10 cellular contexts compared by ENCODE assay signal in the genomic region with DNA sequence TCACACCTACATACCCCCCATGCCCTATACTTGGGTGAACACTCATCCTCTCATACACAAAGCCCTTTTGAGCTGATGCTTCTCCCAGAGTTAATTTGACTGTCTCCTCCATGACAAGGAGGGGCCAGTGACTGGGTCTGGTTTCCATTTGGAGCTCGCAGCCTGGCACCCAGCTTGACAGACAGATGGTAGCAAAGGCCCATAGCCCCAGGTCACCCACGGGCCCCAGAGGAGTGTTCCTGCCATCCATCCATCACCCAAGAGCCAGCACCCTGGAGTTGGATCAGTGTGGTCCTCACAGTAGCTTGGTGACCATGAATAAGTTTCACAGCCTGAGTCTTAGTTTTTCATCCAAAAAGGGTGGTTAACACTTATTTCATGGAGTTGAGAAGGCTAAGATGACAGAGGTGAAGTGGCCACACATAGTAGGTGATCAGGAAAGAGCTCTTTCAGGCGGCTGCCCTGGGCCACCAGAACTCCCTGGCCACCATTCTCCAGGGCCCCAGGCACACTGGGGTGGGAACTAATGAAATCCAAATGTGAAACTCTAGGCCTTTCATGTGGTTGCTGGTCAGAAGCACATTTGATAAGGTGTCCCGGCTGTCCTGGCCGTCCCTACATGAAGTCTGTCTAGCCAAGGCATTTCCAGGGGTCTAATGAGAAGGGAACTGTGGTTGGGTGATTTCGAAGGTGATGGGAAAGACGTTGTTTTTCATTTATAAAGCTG. TPM values are rescaled to one million over a fixed set of nuclear protein-coding genes. Genes with fewer than 3 reads are reported as not detected.
DNase-seq lines count a peak whose midpoint lies in the region; ATAC-seq and TF ChIP-seq lines count a peak whose summit lies in the region.
"Had no signal": no experiment of that assay in that cellular context is flagged by ENCODE, and none has a peak within 500 bp of the region (broad histone marks: within the 10 kb centered on the region; RNA-seq: fewer than 3 reads in every experiment).

No MANE protein-coding gene starts in this region.

- peak overlapping the region; percentile 80 for H3K27ac ChIP-seq in left ventricle myocardium inferior (replicated peaks)
- H3K27ac ChIP-seq in breast epithelium, result peak overlapping the region; percentile 81 to 88
- H3K27ac ChIP-seq in neutrophil, result peak overlapping the region; percentile 26
- peak overlapping the region; percentile 76 for H3K27ac ChIP-seq in vagina

- H3K4me1 ChIP-seq in left ventricle myocardium inferior (peaks cover 31% of the 10 kb centered on the region), breast epithelium (peaks cover 13 to 19% of the 10 kb centered on the region in 2 donors), neutrophil (ENCODE audit: control insufficient read depth in 1 of 2, insufficient read depth in 1 of 2, low read depth in 1 of 2, low read length in 1 of 2) (peaks cover 29 to 30% of the 10 kb centered on the region in 2 experiments), vagina (peaks cover 75% of the 10 kb centered on the region)

- no peaks in the 10 kb centered on the region for H3K9me3 ChIP-seq in left ventricle myocardium inferior (replicated peaks)
- no peaks in the 10 kb centered on the region for H3K9me3 ChIP-seq in breast epithelium
- H3K9me3 ChIP-seq in neutrophil, result no peaks in the 10 kb centered on the region
- H3K9me3 ChIP-seq in vagina, result no peaks in the 10 kb centered on the region

- intact Hi-C loops in left ventricle myocardium inferior (cut with micrococcal nuclease) (no loop called here), left ventricle myocardium superior (cut with micrococcal nuclease) (no loop called here), breast epithelium (cut with DNase I; ENCODE audit: low total_unique reads) (no loop called here), vagina (cut with DNase I) (no loop called here)

- H3K27me3 ChIP-seq in left ventricle myocardium inferior (ENCODE audit: low read depth) (peaks cover 94% of the 10 kb centered on the region), breast epithelium (no peaks in the 10 kb centered on the region), neutrophil (no peaks in the 10 kb centered on the region), vagina (no peaks in the 10 kb centered on the region)

- TF ChIP-seq POLR2A in breast epithelium (IDR thresholded peaks at IDR 0.05), result no peak
- TF ChIP-seq POLR2A in vagina (IDR thresholded peaks at IDR 0.05), result no peak

- DNase-seq in left ventricle myocardium inferior, result no peak
- no peak for DNase-seq in left ventricle myocardium superior
- DNase-seq in breast epithelium (ENCODE audit: low spot score in 2 of 2), result no peak
- DNase-seq in vagina (ENCODE audit: extremely low spot score in 2 of 2), result no peak
- no peak for DNase-seq in SW 1271 (lab: John Stamatoyannopoulos, UW)
- DNase-seq in DMS53 (lab: John Stamatoyannopoulos, UW), result no peak
- DNase-seq in stimulated activated CD4-positive, alpha-beta T cell treated with anti-CD3 and anti-CD28 coated beads, Interleukin-2, amount 100 ng/mL, for 48 hours, result no peak
- DNase-seq: MV-4-11 had no signal

- H3K36me3 ChIP-seq in left ventricle myocardium inferior (no peaks in the 10 kb centered on the region), breast epithelium (no peaks in the 10 kb centered on the region), neutrophil (no peaks in the 10 kb centered on the region), vagina (no peaks in the 10 kb centered on the region)

- no peak overlapping the region for H3K4me3 ChIP-seq in left ventricle myocardium inferior
- H3K4me3 ChIP-seq in breast epithelium, result no peak overlapping the region
- H3K4me3 ChIP-seq in neutrophil (ENCODE audit: low read depth in 1 of 2, low read length in 1 of 2), result no peak overlapping the region
- no peak overlapping the region for H3K4me3 ChIP-seq in vagina

- ATAC-seq in left ventricle myocardium superior, result no peak
- ATAC-seq: WTC11 had no signal

- no peak for TF ChIP-seq CTCF in left ventricle myocardium inferior (IDR thresholded peaks at IDR 0.05; ENCODE audit: borderline replicate concordance)
- no peak for TF ChIP-seq CTCF in breast epithelium (IDR thresholded peaks at IDR 0.05)
- no peak for TF ChIP-seq CTCF in neutrophil (IDR thresholded peaks at IDR 0.05)
- no peak for TF ChIP-seq CTCF in vagina (IDR thresholded peaks at IDR 0.05)

RNA-seq across cellular contexts. Expression of a gene that starts 42.4 kb away (rescaled TPM):
- 0.16 TPM for total RNA-seq in left ventricle myocardium inferior
- 0.64 TPM for total RNA-seq in left ventricle myocardium superior
- 1 to 10 TPM; 1.4 to 9.5 (median 1.6) TPM for total RNA-seq in breast epithelium
- 0.49 TPM for total RNA-seq in vagina

Comparison
In these comparisons a context has a peak if more than half of its experiments do, and no peak if none do; other contexts are left out.
1. H3K27ac ChIP-seq: peak in every context shown above with its lines; median percentile 84 in breast epithelium; 80 in left ventricle myocardium inferior; 76 in vagina; 26 in neutrophil.